21 cellular contexts compared by ENCODE assay signal in genomic region chr3:132870596-132870995, GRCh38.
DNase-seq lines count a peak whose midpoint lies in the region; ATAC-seq and TF ChIP-seq lines count a peak whose summit lies in the region.
"Had no signal": no experiment of that assay in that cellular context is flagged by ENCODE, and none has a peak within 500 bp of the region (broad histone marks: within the 10 kb centered on the region; RNA-seq: fewer than 3 reads in every experiment).

No MANE protein-coding gene starts in this region.

- TF ChIP-seq CTCF in astrocyte of the spinal cord (IDR thresholded peaks at IDR 0.05; ENCODE audit: low read depth, low read length), result no peak

- DNase-seq in COR-L47 (lab: John Stamatoyannopoulos, UW) (peak; percentile 22), NCI-H1436 (lab: John Stamatoyannopoulos, UW) (peak; percentile 80), NCI-H524 treated with DMSO at 0.1 percent for 48 hours (lab: John Stamatoyannopoulos, UW) (peak; percentile 48), astrocyte of the spinal cord (ENCODE audit: low read depth, low spot score) (peak; percentile 5), globus pallidus (ENCODE audit: low spot score) (no peak)
- no peak for DNase-seq in stimulated activated CD8-positive, alpha-beta memory T cell treated with anti-CD3 and anti-CD28 coated beads, Interleukin-4, amount 100 ng/mL, for 48 hours
- DNase-seq in activated CD4-positive, CD25-positive, alpha-beta regulatory T cell treated with anti-CD3 and anti-CD28 coated beads, Interleukin-2, amount 50 U/mL, for 72 hours, result no peak
- DNase-seq: activated CD4-positive, alpha-beta T cell treated with anti-CD3 and anti-CD28 coated beads for 4 hours; activated CD8-positive, alpha-beta memory T cell treated with anti-CD3 and anti-CD28 coated beads, Interleukin-2, amount 50 U/mL, for 48 hours; activated gamma-delta T cell treated with Interleukin-2 at 50 U/mL for 16 hours; C1 segment of cervical spinal cord; EL; kidney; PC-3; SK-N-SH; stomach; upper lobe of right lung had no signal

- no peak for ATAC-seq in SK-N-SH treated with all-trans-retinoic acid at 6 μM for 48 hours
- ATAC-seq: PC-3, right cardiac atrium, upper lobe of right lung had no signal

- in situ Hi-C loops in astrocyte of the spinal cord (cut with HindIII; ENCODE audit: low sequenced_read_pairs), result no loop called here

- H3K4me3 ChIP-seq in astrocyte of the spinal cord (ENCODE audit: low read depth, low read length), result no peak overlapping the region
- H3K4me3 ChIP-seq: HAP-1, hepatocyte, stomach, upper lobe of right lung had no signal

TF ChIP-seq in SK-N-SH treated with all-trans-retinoic acid at 6 μM for 48 hours, 23 proteins besides CTCF, POLR2A, EP300 and RAD21:
- TF ChIP-seq BACH2 (CRISPR knock-in tag; IDR thresholded peaks at IDR 0.05; ENCODE audit: borderline replicate concordance) (no peak), ZNF8 (CRISPR knock-in tag; IDR thresholded peaks at IDR 0.05) (no peak), ESRRG (CRISPR knock-in tag; IDR thresholded peaks at IDR 0.05) (no peak), ZFP30 (CRISPR knock-in tag; IDR thresholded peaks at IDR 0.05) (no peak), SNAI2 (CRISPR knock-in tag; IDR thresholded peaks at IDR 0.05) (no peak), GLIS3 (CRISPR knock-in tag; IDR thresholded peaks at IDR 0.05) (no peak), POU6F1 (CRISPR knock-in tag; IDR thresholded peaks at IDR 0.05; ENCODE audit: borderline replicate concordance, low read depth) (no peak)

Comparison
In these comparisons a context has a peak if more than half of its experiments do, and no peak if none do; other contexts are left out.
1. DNase-seq: peak in COR-L47 (single experiment), NCI-H1436 (single experiment), NCI-H524 treated with DMSO at 0.1 percent for 48 hours (single experiment) and astrocyte of the spinal cord (single experiment); none in globus pallidus (single experiment), stimulated activated CD8-positive, alpha-beta memory T cell treated with anti-CD3 and anti-CD28 coated beads, Interleukin-4, amount 100 ng/mL, for 48 hours (single experiment) and activated CD4-positive, CD25-positive, alpha-beta regulatory T cell treated with anti-CD3 and anti-CD28 coated beads, Interleukin-2, amount 50 U/mL, for 72 hours (single experiment).